In the genomic region with DNA sequence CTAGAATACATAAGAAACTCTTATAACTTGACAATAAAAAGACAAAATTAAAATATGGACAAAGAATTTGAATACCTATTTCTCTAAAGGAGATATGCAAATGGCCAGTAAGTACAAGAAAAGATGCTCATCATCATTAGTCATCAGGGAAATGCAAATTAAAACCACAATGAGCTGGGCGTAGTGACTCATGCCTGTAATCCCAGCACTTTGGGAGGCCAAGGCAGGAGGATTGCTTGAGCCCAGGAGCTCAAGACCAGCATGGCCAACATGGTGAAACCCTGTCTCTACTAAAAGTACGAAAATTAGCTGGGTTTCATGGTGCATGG, we compare ENCODE assay signal across 7 cellular contexts. TPM values are rescaled to one million over a fixed set of nuclear protein-coding genes. Genes with fewer than 3 reads are reported as not detected.
DNase-seq lines count a peak whose midpoint lies in the region; ATAC-seq, FAIRE-seq and TF ChIP-seq lines count a peak whose summit lies in the region.
"Not testable (repeated sequence)": the region's sequence is repeated elsewhere in the genome, so short reads cannot be mapped to it uniquely, and the experiment has no call there.

No MANE protein-coding gene starts in this region.

- not testable (repeated sequence) for H3K9me2 ChIP-seq in Karpas-422 (replicated peaks; ENCODE audit: insufficient read depth, low read length)

- TF ChIP-seq EP300 in K562 (IDR thresholded peaks at IDR 0.05; ENCODE audit: low read length) = not testable (repeated sequence)

- peak overlapping the region; percentile 31 for H3K27ac Mint-ChIP-seq in memory B cell

- peak overlapping the region; percentile 77 for H3K27ac ChIP-seq in Karpas-422 (ENCODE audit: low read length)
- H3K27ac ChIP-seq in RWPE2 (ENCODE audit: poor library complexity, severe bottlenecking); K562 (ENCODE audit: extremely low read depth, low read depth, low read length): not testable (repeated sequence)

- TF ChIP-seq POLR2A in K562 (conservative IDR thresholded peaks at IDR 0.05) = not testable (repeated sequence)

- in situ Hi-C loops in K562 (cut with MboI) = not testable (repeated sequence)

- not testable (repeated sequence) for H3K9me3 ChIP-seq in Karpas-422 (ENCODE audit: low read length); RWPE2 (ENCODE audit: severe bottlenecking); K562 (replicated peaks; ENCODE audit: control insufficient read depth, insufficient read depth, low read depth, low read length)

- not testable (repeated sequence) for H3K4me1 Mint-ChIP-seq in memory B cell

- not testable (repeated sequence) for H3K4me3 Mint-ChIP-seq in memory B cell

- H3K9me3 Mint-ChIP-seq in memory B cell = not testable (repeated sequence)

- intact Hi-C loops in K562 (cut with micrococcal nuclease) = not testable (repeated sequence)

- WGBS in K562 (ENCODE audit: insufficient coverage, low coverage, missing lambda C conversion rate) = 31% methylated on average over 2 of the region's 2 CpGs

- DNase-seq in HCEC 1CT (peak; percentile 70), Karpas-422 (peak; percentile 84), activated T-cell treated with anti-CD3 and anti-CD28 coated beads for 48 hours (ENCODE audit: low read depth) (peak; percentile 18), K562 (ENCODE audit: extremely low read depth in 1 of 4, low spot score in 3 of 4) (peak in 1 of 4 experiments; percentile 27)
- DNase-seq in RWPE2 (ENCODE audit: low spot score); memory B cell (ENCODE audit: low spot score in 2 of 2): not testable (repeated sequence)

- H3K4me2 ChIP-seq in Karpas-422 (ENCODE audit: low read depth, low read length, poor library complexity, severe bottlenecking) = peak overlapping the region; percentile 60
- H3K4me2 ChIP-seq in K562 (ENCODE audit: insufficient read depth, low read length) = not testable (repeated sequence)

- not testable (repeated sequence) for H2AFZ ChIP-seq in Karpas-422 (ENCODE audit: low read length); K562 (ENCODE audit: low read depth, low read length)

- H3K4me3 ChIP-seq in Karpas-422 (ENCODE audit: low read length); RWPE2 (ENCODE audit: severe bottlenecking); K562: not testable (repeated sequence)

- CTCF ChIA-PET in K562 (lab: Yijun Ruan, JAX; ENCODE audit: low intra/inter-chr PET ratio) = not testable (repeated sequence)

- not testable (repeated sequence) for FAIRE-seq in K562 (lab: Jason Lieb, UNC)

- peaks cover 17% of the 10 kb centered on the region for H3K36me3 Mint-ChIP-seq in memory B cell

- not testable (repeated sequence) for H3K27me3 ChIP-seq in Karpas-422 (ENCODE audit: low read length); RWPE2 (ENCODE audit: insufficient read depth, poor library complexity, severe bottlenecking); K562 (ENCODE audit: control insufficient read depth in 2 of 2, insufficient read depth in 2 of 2, low read length in 2 of 2)

- not testable (repeated sequence) for H4K20me1 ChIP-seq in Karpas-422 (ENCODE audit: insufficient read depth, low read depth, low read length); K562 (replicated peaks; ENCODE audit: control insufficient read depth, insufficient read depth, low read length)

- peak; percentile 64 for ATAC-seq in GM18498 (IDR thresholded peaks at IDR 0.05; ENCODE audit: unreplicated experiment)
- peak; percentile 67 for ATAC-seq in RWPE2 (ENCODE audit: low read depth)
- peak; percentile 74 for ATAC-seq in K562
- peak; percentile 79 for ATAC-seq in memory B cell (ENCODE audit: low read depth)

- not testable (repeated sequence) for TF ChIP-seq CTCF in RWPE2 (IDR thresholded peaks at IDR 0.05; ENCODE audit: poor library complexity, severe bottlenecking); K562 (IDR thresholded peaks at IDR 0.05 in 2 of 3, conservative IDR thresholded peaks at IDR 0.05 in 1 of 3; ENCODE audit: insufficient read depth in 2 of 3, low read depth in 1 of 3, low read length in 3 of 3)

- POLR2A ChIA-PET in K562 (lab: Yijun Ruan, JAX) = not testable (repeated sequence)

- not testable (repeated sequence) for H3K27me3 Mint-ChIP-seq in memory B cell

- H3K4me1 ChIP-seq in Karpas-422 (ENCODE audit: low read length) = peaks cover 17% of the 10 kb centered on the region
- H3K4me1 ChIP-seq in RWPE2 (ENCODE audit: insufficient read depth, poor library complexity, severe bottlenecking); K562 (replicated peaks in 1 of 2; ENCODE audit: control insufficient read depth in 2 of 2, insufficient read depth in 2 of 2, low read length in 2 of 2): not testable (repeated sequence)

- H3K36me3 ChIP-seq in Karpas-422 (ENCODE audit: insufficient read depth, low read length) (peaks cover 38% of the 10 kb centered on the region), RWPE2 (ENCODE audit: low read depth) (peaks cover 63% of the 10 kb centered on the region), K562 (ENCODE audit: control insufficient read depth, insufficient read depth, low read length) (peaks cover 93% of the 10 kb centered on the region)

- BruUV-seq in K562 (replicated peaks; lab: Mats Ljungman, UMichigan) = not testable (repeated sequence)

- peaks cover 54% of the 10 kb centered on the region for H3K79me2 ChIP-seq in Karpas-422 (ENCODE audit: low read length)
- H3K79me2 ChIP-seq in K562 (ENCODE audit: control insufficient read depth, insufficient read depth, low read length) = peaks cover 49% of the 10 kb centered on the region

- not testable (repeated sequence) for H3K9me1 ChIP-seq in K562 (ENCODE audit: control insufficient read depth, insufficient read depth, low read length)

- not testable (repeated sequence) for H3K9ac ChIP-seq in Karpas-422 (ENCODE audit: low read length); K562 (ENCODE audit: insufficient read depth in 1 of 2, low read depth in 2 of 2, low read length in 2 of 2)

- not testable (repeated sequence) for TF ChIP-seq RAD21 in K562 (CRISPR knock-in tag; conservative IDR thresholded peaks at IDR 0.05 in 1 of 2, IDR thresholded peaks at IDR 0.05 in 1 of 2)

TF ChIP-seq in K562, 482 proteins besides CTCF, POLR2A, EP300 and RAD21:
- TF ChIP-seq EHMT2 (IDR thresholded peaks at IDR 0.05) = peak; percentile 69; the same call in 1 of the 2 replicates
- 0 out of 2 replicates have a peak, but pooled peaks have one; percentile 44 for TF ChIP-seq JUN (IDR thresholded peaks at IDR 0.05; ENCODE audit: borderline replicate concordance, low read depth, low read length)
- TF ChIP-seq JUN (CRISPR knock-in tag; IDR thresholded peaks at IDR 0.05; ENCODE audit: borderline replicate concordance) = not testable (repeated sequence)
- peak; percentile 80 for TF ChIP-seq JUND (IDR thresholded peaks at IDR 0.05; ENCODE audit: borderline replicate concordance, low read depth, low read length)
- peak; percentile 82 for TF ChIP-seq JUND (tag; IDR thresholded peaks at IDR 0.05; ENCODE audit: borderline replicate concordance, low read depth, low read length)
- TF ChIP-seq ZNF316 (IDR thresholded peaks at IDR 0.05) = 0 out of 2 replicates have a peak, but pooled peaks have one; percentile 14
- TF ChIP-seq KDM1A (IDR thresholded peaks at IDR 0.05) = peak; percentile 51 to 52; a peak in 2 of 4 replicates
- TF ChIP-seq ARID1B (IDR thresholded peaks at IDR 0.05) = peak; percentile 69
- TF ChIP-seq, protein P1, sequence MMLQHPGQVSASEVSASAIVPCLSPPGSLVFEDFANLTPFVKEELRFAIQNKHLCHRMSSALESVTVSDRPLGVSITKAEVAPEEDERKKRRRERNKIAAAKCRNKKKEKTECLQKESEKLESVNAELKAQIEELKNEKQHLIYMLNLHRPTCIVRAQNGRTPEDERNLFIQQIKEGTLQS (IDR thresholded peaks at IDR 0.05) = peak; percentile 93
- TF ChIP-seq, protein P1 (CRISPR knock-in tag; conservative IDR thresholded peaks at IDR 0.05) = not testable (repeated sequence)
- peak; percentile 67 for TF ChIP-seq DPF2 (IDR thresholded peaks at IDR 0.05)
- peak; percentile 73 for TF ChIP-seq NFE2 (IDR thresholded peaks at IDR 0.05; ENCODE audit: low read depth)
- peak; percentile 68; the same call in 1 of the 2 replicates for TF ChIP-seq SMARCA4 (IDR thresholded peaks at IDR 0.05)
- TF ChIP-seq EP400 (IDR thresholded peaks at IDR 0.05) = peak; percentile 31; the same call in 1 of the 2 replicates
- TF ChIP-seq C11orf30 (IDR thresholded peaks at IDR 0.05; ENCODE audit: low read depth) = peak; percentile 49
- 0 out of 2 replicates have a peak, but pooled peaks have one; percentile 37 for TF ChIP-seq MAFG (tag; conservative IDR thresholded peaks at IDR 0.05)
- TF ChIP-seq SMARCE1 (IDR thresholded peaks at IDR 0.05) = peak; percentile 74
- peak; percentile 94 for TF ChIP-seq FOSL1 (tag; conservative IDR thresholded peaks at IDR 0.05)

RNA-seq across cellular contexts. Expression of a gene that starts 14.1 kb away (rescaled TPM):
- total RNA-seq in Karpas-422 (2014; rRNA removed; shearing (Covaris generic); ENCODE audit: low replicate concordance) = 138 and 185 TPM in 2 replicates
- 88.9 and 162 TPM in 2 replicates for total RNA-seq in K562 (2011; cell fraction: chromatin; rRNA removed; ENCODE audit: low replicate concordance)
- 63.4 and 67.4 TPM in 2 replicates for total RNA-seq in K562 (2011; cell fraction: nucleolus; rRNA removed)
- 139 and 146 TPM in 2 replicates for total RNA-seq in K562 (2011; cell fraction: nucleoplasm; rRNA removed)
- 142 and 153 TPM in 2 replicates for total RNA-seq in K562 (2014; rRNA removed)
- total RNA-seq in K562 (2014; rRNA removed; fragmentation: Illumina TruSeq; extraction: Trizol) = 202 and 217 TPM in 2 replicates
- total RNA-seq in K562 (2015; rRNA removed; fragmentation: Illumina TruSeq; extraction: Trizol) = 192 and 211 TPM in 2 replicates
- 148 and 169 TPM in 2 replicates for total RNA-seq in K562 (2021)
- polyA plus RNA-seq in K562 (2011; rRNA removed) = 245 and 364 TPM in 2 replicates
- polyA plus RNA-seq in K562 (2011; cell fraction: cytosol; rRNA removed) = 164 and 228 TPM in 2 replicates
- 132 and 149 TPM in 2 replicates for polyA plus RNA-seq in K562 (2011; cell fraction: nucleus; rRNA removed)
- 121 and 217 TPM in 2 replicates for polyA plus RNA-seq in K562 (2012)
- 185 and 215 TPM in 2 replicates for polyA plus RNA-seq in K562 (2014; fragmentation: Illumina TruSeq; extraction: Trizol)
- 10 to 100 TPM; 79.0 to 90.1 TPM for polyA plus RNA-seq in K562 (2014; fragmentation: Nextera tagmentation; extraction: Ambion mirVana)
- polyA plus RNA-seq in K562 (2014; rRNA removed) = 175 and 182 TPM in 2 replicates
- polyA minus RNA-seq in K562 (2011; rRNA and poly(A)+ RNA removed) = 230 and 285 TPM in 2 replicates
- polyA minus RNA-seq in K562 (2011; cell fraction: cytosol; rRNA and poly(A)+ RNA removed) = 67.0 and 107 TPM in 2 replicates
- polyA minus RNA-seq in K562 (2011; cell fraction: nucleus; rRNA and poly(A)+ RNA removed) = 33.5 and 54.4 TPM in 2 replicates
